19 cellular contexts compared by ENCODE assay signal in genomic region chr13:99822820-99823219, GRCh38.
DNase-seq lines count a peak whose midpoint lies in the region; ATAC-seq, FAIRE-seq and TF ChIP-seq lines count a peak whose summit lies in the region.
"Had no signal": no experiment of that assay in that cellular context is flagged by ENCODE, and none has a peak within 500 bp of the region (broad histone marks: within the 10 kb centered on the region; RNA-seq: fewer than 3 reads in every experiment).

No MANE protein-coding gene starts in this region.

- ATAC-seq in HepG2: no peak
- ATAC-seq: GM23338, K562 had no signal

- H3K36me3 ChIP-seq in HepG2 (replicated peaks in 1 of 2; ENCODE audit: control insufficient read depth in 1 of 2, insufficient read depth in 2 of 2, low read length in 2 of 2): no peaks in the 10 kb centered on the region
- H3K36me3 ChIP-seq: BLaER1 had no signal

- peaks cover 10% of the 10 kb centered on the region for H3K4me1 Mint-ChIP-seq in activated naive CD4-positive, alpha-beta T cell treated with anti-CD3 and anti-CD28 coated beads for 36 hours (ENCODE audit: low read depth)

- in situ Hi-C loops in HepG2 (cut with HindIII; ENCODE audit: extremely low pct_ligation_motif_present, low pct_unique_long_range_greater_than_20kb): no loop called here

- TF ChIP-seq EP300 in HepG2 (IDR thresholded peaks at IDR 0.05; ENCODE audit: low read depth in 2 of 2, low read length in 2 of 2) (no peak; a peak in 1 of 4 replicates), HepG2 (CRISPR knock-in tag; IDR thresholded peaks at IDR 0.05; ENCODE audit: borderline replicate concordance) (no peak)

- TF ChIP-seq POLR2A in HepG2 (IDR thresholded peaks at IDR 0.05; ENCODE audit: insufficient read depth in 1 of 2, low read depth in 2 of 2, low read length in 2 of 2): no peak

- no peaks in the 10 kb centered on the region for H4K20me1 ChIP-seq in HepG2 (ENCODE audit: insufficient read depth, low read length)
- H4K20me1 ChIP-seq: BLaER1 had no signal

- TF ChIP-seq RAD21 in HepG2 (CRISPR knock-in tag; IDR thresholded peaks at IDR 0.05): no peak

- CTCF ChIA-PET in HepG2 (lab: Yijun Ruan, JAX; ENCODE audit: low intra/inter-chr PET ratio, low total read pairs): no interaction called here
- CTCF ChIA-PET in activated naive CD4-positive, alpha-beta T cell treated with anti-CD3 and anti-CD28 coated beads for 36 hours (lab: Charles Lee): no interaction called here

- H3K27me3 Mint-ChIP-seq in activated naive CD4-positive, alpha-beta T cell treated with anti-CD3 and anti-CD28 coated beads for 36 hours (ENCODE audit: low read depth): no peaks in the 10 kb centered on the region

- H3K27me3 ChIP-seq in HepG2 (ENCODE audit: control insufficient read depth in 1 of 2, insufficient read depth in 2 of 2, low read length in 2 of 2): no peaks in the 10 kb centered on the region; a peak in 1 of 5 replicates
- H3K27me3 ChIP-seq: BLaER1 had no signal

- BruUV-seq in HepG2 (replicated peaks; lab: Mats Ljungman, UMichigan): no TSS peak

- intact Hi-C loops in HepG2 (cut with micrococcal nuclease; ENCODE audit: unreplicated experiment): no loop called here
- intact Hi-C loops in activated naive CD4-positive, alpha-beta T cell treated with anti-CD3 and anti-CD28 coated beads for 36 hours (cut with micrococcal nuclease): no loop called here

- H3K4me1 ChIP-seq in HepG2 (ENCODE audit: insufficient read depth, low read length): peaks cover 20% of the 10 kb centered on the region
- H3K4me1 ChIP-seq: BLaER1 had no signal

- TF ChIP-seq CTCF in C4-2B (conservative IDR thresholded peaks at IDR 0.05) (no peak), HepG2 (CRISPR knock-in tag; IDR thresholded peaks at IDR 0.05) (no peak)

- no peak overlapping the region for H3K27ac Mint-ChIP-seq in activated naive CD4-positive, alpha-beta T cell treated with anti-CD3 and anti-CD28 coated beads for 36 hours
- H3K27ac Mint-ChIP-seq: CD8-positive, alpha-beta memory T cell; GM23338 had no signal

- H3K9ac ChIP-seq in HepG2 (ENCODE audit: insufficient read depth, low read depth, low read length): no peak overlapping the region
- H3K9ac ChIP-seq: BLaER1 had no signal

- no peaks in the 10 kb centered on the region for H3K9me3 ChIP-seq in HepG2 (ENCODE audit: low read length)
- H3K9me3 ChIP-seq: BLaER1 had no signal

- 40% methylated on average over 2 of the region's 2 CpGs for WGBS in HepG2 (ENCODE audit: low lambda C conversion rate)

- no peak overlapping the region for H3K4me2 ChIP-seq in HepG2 (ENCODE audit: low read depth, low read length)
- H3K4me2 ChIP-seq: BLaER1, GM23338 had no signal

- DNase-seq in MV-4-11 (lab: John Stamatoyannopoulos, UW) (peak; percentile 19), HepG2 (ENCODE audit: low spot score) (no peak), NCI-H1694 (lab: John Stamatoyannopoulos, UW) (no peak)
- DNase-seq in activated naive CD4-positive, alpha-beta T cell treated with anti-CD3 and anti-CD28 coated beads for 36 hours: no peak
- no peak for DNase-seq in stimulated activated naive CD4-positive, alpha-beta T cell treated with Interleukin-2 at 50 U/mL for 16 hours (lab: John Stamatoyannopoulos, UW)
- DNase-seq: CD8-positive, alpha-beta memory T cell; COR-L47; DMS 273 treated with DMSO at 0.1 percent for 48 hours; DMS53; DND-41; EL; HCEC 1CT; IMR-90 had no signal

- H2AFZ ChIP-seq in HepG2 (ENCODE audit: low read length): no peak overlapping the region
- H2AFZ ChIP-seq: GM23338 had no signal

- H3K4me3 Mint-ChIP-seq in activated naive CD4-positive, alpha-beta T cell treated with anti-CD3 and anti-CD28 coated beads for 36 hours: no peak overlapping the region
- H3K4me3 Mint-ChIP-seq: CD8-positive, alpha-beta memory T cell; GM23338 had no signal

- H3K79me2 ChIP-seq in HepG2 (ENCODE audit: insufficient read depth, low read length): no peaks in the 10 kb centered on the region

- no peak for FAIRE-seq in HepG2 (lab: Jason Lieb, UNC)
- FAIRE-seq: GM12891, K562 had no signal

- peaks cover 3% of the 10 kb centered on the region for H3K9me3 Mint-ChIP-seq in activated naive CD4-positive, alpha-beta T cell treated with anti-CD3 and anti-CD28 coated beads for 36 hours
- H3K9me3 Mint-ChIP-seq: GM23338 had no signal

- POLR2A ChIA-PET in HepG2 (lab: Yijun Ruan, JAX): no interaction called here

- no peak overlapping the region for H3K4me3 ChIP-seq in HepG2 (replicated peaks in 1 of 3; ENCODE audit: insufficient read depth in 1 of 3, low read depth in 2 of 3, low read length in 3 of 3)
- H3K4me3 ChIP-seq: BLaER1, GM23338, K562 had no signal

- H3K27ac ChIP-seq in C4-2B (peak overlapping the region; percentile 72; the same call in 1 of the 2 replicates), HepG2 (ENCODE audit: extremely low read length, insufficient read depth, low read length) (no peak overlapping the region)
- H3K27ac ChIP-seq: BLaER1, HL-60 had no signal

- H3K36me3 Mint-ChIP-seq in activated naive CD4-positive, alpha-beta T cell treated with anti-CD3 and anti-CD28 coated beads for 36 hours (ENCODE audit: low read depth): no peaks in the 10 kb centered on the region

TF ChIP-seq in HepG2, 621 proteins besides CTCF, POLR2A, EP300 and RAD21:
- TF ChIP-seq FOXP1 (IDR thresholded peaks at IDR 0.05) (no peak), FOXP1 (CRISPR knock-in tag; IDR thresholded peaks at IDR 0.05) (peak; percentile 26; the same call in 1 of the 2 replicates), ZNF704 (CRISPR knock-in tag; IDR thresholded peaks at IDR 0.05; ENCODE audit: borderline replicate concordance) (no peak), FOXA3 (CRISPR knock-in tag; IDR thresholded peaks at IDR 0.05) (peak; percentile 32; the same call in 1 of the 2 replicates)
